In genomic region chr11:67955461-67956007, GRCh38 we compare ENCODE assay signal across 8 cellular contexts. TPM values are rescaled to one million over a fixed set of nuclear protein-coding genes. Genes with fewer than 3 reads are reported as not detected.
A peak's percentile ranks its signal among the peaks of the same experiment; 100 is the strongest.
DNase-seq lines count a peak whose midpoint lies in the region; ATAC-seq and TF ChIP-seq lines count a peak whose summit lies in the region.
"Not testable (repeated sequence)": the region's sequence is repeated elsewhere in the genome, so short reads cannot be mapped to it uniquely, and the experiment has no call there.

No MANE protein-coding gene starts in this region.

- peaks cover 41% of the 10 kb centered on the region for H3K27me3 Mint-ChIP-seq in activated CD8-positive, alpha-beta T cell treated with anti-CD3 and anti-CD28 coated beads, Interleukin-2, amount 10 ng/mL, durations not matched to agents 7 days and 5 days (ENCODE audit: low read depth)
- peaks cover 69% of the 10 kb centered on the region for H3K27me3 Mint-ChIP-seq in stimulated activated naive CD8-positive, alpha-beta T cell treated with anti-CD3 and anti-CD28 coated beads, Interleukin-15, amount 100 ng/mL, for 72 hours

- peak overlapping the region; percentile 56; the same call in 1 of the 2 replicates for H3K9ac ChIP-seq in KMS-11
- H3K9ac ChIP-seq in iPS-15b (ENCODE audit: low read depth, low read length) = not testable (repeated sequence)

- H2AFZ ChIP-seq in KMS-11 (ENCODE audit: low read depth) = peak overlapping the region; percentile 85; the same call in 1 of the 2 replicates

- H3K36me3 Mint-ChIP-seq in activated CD8-positive, alpha-beta T cell treated with anti-CD3 and anti-CD28 coated beads, Interleukin-2, amount 10 ng/mL, durations not matched to agents 7 days and 5 days (ENCODE audit: low read depth) = not testable (repeated sequence)

- H3K4me3 ChIP-seq in KMS-11 (IDR thresholded peaks at IDR 0.05; ENCODE audit: insufficient read depth, low read depth, low read length) = not testable (repeated sequence)
- H3K4me3 ChIP-seq in iPS-15b (ENCODE audit: low read depth, low read length) = peak overlapping the region; percentile 35

- peak overlapping the region; percentile 42 for H3K4me2 ChIP-seq in KMS-11

- H3K27me3 ChIP-seq in KMS-11 (ENCODE audit: insufficient read depth, low read depth); iPS-15b (ENCODE audit: control insufficient read depth, insufficient read depth, low read length): not testable (repeated sequence)

- not testable (repeated sequence) for H3K27ac ChIP-seq in KMS-11

- not testable (repeated sequence) for H3K79me2 ChIP-seq in KMS-11 (ENCODE audit: insufficient read depth, low read depth)

- DNase-seq in DMS53 treated with DMSO at 0.1 percent for 48 hours (lab: John Stamatoyannopoulos, UW; ENCODE audit: unreplicated experiment) = peak; percentile 61
- peak; percentile 79 for DNase-seq in OCI-M1 (lab: John Stamatoyannopoulos, UW)
- DNase-seq in activated CD8-positive, alpha-beta T cell treated with anti-CD3 and anti-CD28 coated beads, Interleukin-2, amount 10 ng/mL, durations not matched to agents 7 days and 5 days = peak; percentile 78
- peak; percentile 48 for DNase-seq in cerebellar cortex (ENCODE audit: low spot score)
- peak; percentile 36 to 96 (median 74) for DNase-seq in posterior cingulate gyrus
- peak; percentile 79 to 86 for DNase-seq in stimulated activated naive CD8-positive, alpha-beta T cell treated with anti-CD3 and anti-CD28 coated beads, Interleukin-15, amount 100 ng/mL, for 72 hours

- intact Hi-C loops in posterior cingulate gyrus (cut with DNase I) = not testable (repeated sequence)

- H4K20me1 ChIP-seq in KMS-11 (ENCODE audit: insufficient read depth) = not testable (repeated sequence)

- H3K36me3 ChIP-seq in KMS-11 (ENCODE audit: insufficient read depth); iPS-15b (ENCODE audit: control insufficient read depth, insufficient read depth, low read length): not testable (repeated sequence)

- peak; percentile 53 for TF ChIP-seq CTCF in KMS-11 (conservative IDR thresholded peaks at IDR 0.05; ENCODE audit: low read depth, low read length)

- H3K4me3 Mint-ChIP-seq in activated CD8-positive, alpha-beta T cell treated with anti-CD3 and anti-CD28 coated beads, Interleukin-2, amount 10 ng/mL, durations not matched to agents 7 days and 5 days = peak overlapping the region; percentile 72
- peak overlapping the region; percentile 93 to 95 for H3K4me3 Mint-ChIP-seq in stimulated activated naive CD8-positive, alpha-beta T cell treated with anti-CD3 and anti-CD28 coated beads, Interleukin-15, amount 100 ng/mL, for 72 hours

- H3K27ac Mint-ChIP-seq in activated CD8-positive, alpha-beta T cell treated with anti-CD3 and anti-CD28 coated beads, Interleukin-2, amount 10 ng/mL, durations not matched to agents 7 days and 5 days = not testable (repeated sequence)
- H3K27ac Mint-ChIP-seq in stimulated activated naive CD8-positive, alpha-beta T cell treated with anti-CD3 and anti-CD28 coated beads, Interleukin-15, amount 100 ng/mL, for 72 hours = peak overlapping the region; percentile 54 to 76

- not testable (repeated sequence) for H3K9me3 Mint-ChIP-seq in activated CD8-positive, alpha-beta T cell treated with anti-CD3 and anti-CD28 coated beads, Interleukin-2, amount 10 ng/mL, durations not matched to agents 7 days and 5 days (ENCODE audit: insufficient read depth); stimulated activated naive CD8-positive, alpha-beta T cell treated with anti-CD3 and anti-CD28 coated beads, Interleukin-15, amount 100 ng/mL, for 72 hours

- H3K4me1 ChIP-seq in KMS-11 (ENCODE audit: low read depth, poor library complexity, severe bottlenecking); iPS-15b (ENCODE audit: control insufficient read depth, insufficient read depth, low read length): not testable (repeated sequence)

- H3K4me1 Mint-ChIP-seq in activated CD8-positive, alpha-beta T cell treated with anti-CD3 and anti-CD28 coated beads, Interleukin-2, amount 10 ng/mL, durations not matched to agents 7 days and 5 days (ENCODE audit: low read depth) = peaks cover 14% of the 10 kb centered on the region
- H3K4me1 Mint-ChIP-seq in stimulated activated naive CD8-positive, alpha-beta T cell treated with anti-CD3 and anti-CD28 coated beads, Interleukin-15, amount 100 ng/mL, for 72 hours = peaks cover 20% of the 10 kb centered on the region

- CTCF ChIA-PET in activated CD8-positive, alpha-beta T cell treated with anti-CD3 and anti-CD28 coated beads, Interleukin-2, amount 10 ng/mL, durations not matched to agents 7 days and 5 days (lab: Charles Lee) = interaction anchor here (0.6 to 2.0 kb wide), 21 partner anchors 8 to 360 kb away, joined by 3 to 13 read pairs (median 4); partner anchors contain the start of gene NUDT8

- ATAC-seq in activated CD8-positive, alpha-beta T cell treated with anti-CD3 and anti-CD28 coated beads, Interleukin-2, amount 10 ng/mL, durations not matched to agents 7 days and 5 days = peak; percentile 88
- ATAC-seq in stimulated activated naive CD8-positive, alpha-beta T cell treated with anti-CD3 and anti-CD28 coated beads, Interleukin-15, amount 100 ng/mL, for 72 hours = peak; percentile 83

- POLR2A ChIA-PET in activated CD8-positive, alpha-beta T cell treated with anti-CD3 and anti-CD28 coated beads, Interleukin-2, amount 10 ng/mL, durations not matched to agents 7 days and 5 days (lab: Charles Lee) = not testable (repeated sequence)

- H3K9me3 ChIP-seq in iPS-15b (ENCODE audit: control insufficient read depth, insufficient read depth, low read length) = not testable (repeated sequence)

RNA-seq across cellular contexts. Expression of gene UNC93B1, which starts 48.4 kb away (rescaled TPM):
- 10 to 100 TPM; 27.8 to 29.8 TPM for total RNA-seq in activated CD8-positive, alpha-beta T cell treated with anti-CD3 and anti-CD28 coated beads, Interleukin-2, amount 10 ng/mL, durations not matched to agents 7 days and 5 days

RNA-seq across cellular contexts. Expression of gene ALDH3B1, which starts 54.6 kb away (rescaled TPM):
- total RNA-seq in activated CD8-positive, alpha-beta T cell treated with anti-CD3 and anti-CD28 coated beads, Interleukin-2, amount 10 ng/mL, durations not matched to agents 7 days and 5 days = not detected
